1 cellular context compared by ENCODE assay signal in the genomic region with DNA sequence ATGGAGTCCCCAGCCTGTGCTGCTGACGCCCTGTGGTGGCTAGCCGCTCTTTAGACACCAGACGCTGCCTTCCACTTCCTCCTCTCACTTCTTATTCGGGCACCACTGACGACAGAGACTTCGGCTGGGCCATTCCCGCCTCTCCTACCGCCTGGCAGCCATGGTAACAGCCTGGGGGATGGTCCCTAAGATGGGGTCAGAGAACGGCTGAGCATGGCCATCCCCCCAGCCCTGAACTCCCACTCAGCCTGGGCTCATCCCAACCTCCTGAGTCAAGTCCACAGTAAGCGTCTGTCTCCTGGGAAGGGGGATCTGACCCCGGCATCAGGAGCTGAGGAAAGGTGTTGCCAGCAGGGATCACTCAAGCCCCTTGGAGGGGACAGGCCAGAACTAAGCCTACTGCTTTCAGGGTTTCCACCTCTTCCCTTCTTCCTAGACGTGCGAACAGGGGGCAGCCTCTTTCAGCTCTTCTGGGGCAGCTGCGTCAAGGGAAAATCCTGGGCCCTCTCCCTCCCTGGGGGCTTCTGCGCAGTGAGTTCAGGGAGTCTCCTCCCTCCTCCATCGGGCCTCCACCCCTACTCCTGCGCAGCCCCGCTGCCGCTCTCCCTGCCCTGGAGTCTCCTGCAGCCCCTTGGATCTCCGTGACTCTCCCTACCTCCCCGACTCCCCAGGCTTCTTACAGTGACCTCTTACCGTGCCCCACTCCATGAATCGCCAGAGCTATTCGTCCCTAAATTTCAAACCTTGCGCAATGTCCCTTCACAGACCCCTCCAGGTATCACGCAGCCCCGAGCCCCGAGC.
TF ChIP-seq lines count a peak whose summit lies in the region.

No MANE protein-coding gene starts in this region.

TF ChIP-seq in GM12878, 131 proteins besides CTCF, POLR2A, EP300 and RAD21 (continued from another document):
- no peak for TF ChIP-seq GATAD2B (conservative IDR thresholded peaks at IDR 0.05; ENCODE audit: low read depth)
- no peak for TF ChIP-seq ZSCAN29 (IDR thresholded peaks at IDR 0.05)
- no peak for TF ChIP-seq CBX5 (IDR thresholded peaks at IDR 0.05; ENCODE audit: low read depth)
- TF ChIP-seq MEF2B (IDR thresholded peaks at IDR 0.05; ENCODE audit: partially characterized antibody, poor library complexity, severe bottlenecking): peak; percentile 79
- TF ChIP-seq, protein P1, sequence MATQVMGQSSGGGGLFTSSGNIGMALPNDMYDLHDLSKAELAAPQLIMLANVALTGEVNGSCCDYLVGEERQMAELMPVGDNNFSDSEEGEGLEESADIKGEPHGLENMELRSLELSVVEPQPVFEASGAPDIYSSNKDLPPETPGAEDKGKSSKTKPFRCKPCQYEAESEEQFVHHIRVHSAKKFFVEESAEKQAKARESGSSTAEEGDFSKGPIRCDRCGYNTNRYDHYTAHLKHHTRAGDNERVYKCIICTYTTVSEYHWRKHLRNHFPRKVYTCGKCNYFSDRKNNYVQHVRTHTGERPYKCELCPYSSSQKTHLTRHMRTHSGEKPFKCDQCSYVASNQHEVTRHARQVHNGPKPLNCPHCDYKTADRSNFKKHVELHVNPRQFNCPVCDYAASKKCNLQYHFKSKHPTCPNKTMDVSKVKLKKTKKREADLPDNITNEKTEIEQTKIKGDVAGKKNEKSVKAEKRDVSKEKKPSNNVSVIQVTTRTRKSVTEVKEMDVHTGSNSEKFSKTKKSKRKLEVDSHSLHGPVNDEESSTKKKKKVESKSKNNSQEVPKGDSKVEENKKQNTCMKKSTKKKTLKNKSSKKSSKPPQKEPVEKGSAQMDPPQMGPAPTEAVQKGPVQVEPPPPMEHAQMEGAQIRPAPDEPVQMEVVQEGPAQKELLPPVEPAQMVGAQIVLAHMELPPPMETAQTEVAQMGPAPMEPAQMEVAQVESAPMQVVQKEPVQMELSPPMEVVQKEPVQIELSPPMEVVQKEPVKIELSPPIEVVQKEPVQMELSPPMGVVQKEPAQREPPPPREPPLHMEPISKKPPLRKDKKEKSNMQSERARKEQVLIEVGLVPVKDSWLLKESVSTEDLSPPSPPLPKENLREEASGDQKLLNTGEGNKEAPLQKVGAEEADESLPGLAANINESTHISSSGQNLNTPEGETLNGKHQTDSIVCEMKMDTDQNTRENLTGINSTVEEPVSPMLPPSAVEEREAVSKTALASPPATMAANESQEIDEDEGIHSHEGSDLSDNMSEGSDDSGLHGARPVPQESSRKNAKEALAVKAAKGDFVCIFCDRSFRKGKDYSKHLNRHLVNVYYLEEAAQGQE (IDR thresholded peaks at IDR 0.05; ENCODE audit: low read depth, low read length): no peak
- TF ChIP-seq STAT1 (conservative IDR thresholded peaks at IDR 0.05): no peak
- no peak for TF ChIP-seq NR2C1 (IDR thresholded peaks at IDR 0.05)
- TF ChIP-seq RBBP5 (conservative IDR thresholded peaks at IDR 0.05): no peak
- no peak for TF ChIP-seq ZNF274 (IDR thresholded peaks at IDR 0.05; ENCODE audit: insufficient read depth, insufficient read length)
- no peak for TF ChIP-seq NRF1 (conservative IDR thresholded peaks at IDR 0.05; ENCODE audit: low read depth, low read length)
- TF ChIP-seq SMARCA5 (IDR thresholded peaks at IDR 0.05): peak; percentile 71
- TF ChIP-seq IRF4 (IDR thresholded peaks at IDR 0.05; ENCODE audit: low read depth, low read length): no peak
- TF ChIP-seq, protein P2, sequence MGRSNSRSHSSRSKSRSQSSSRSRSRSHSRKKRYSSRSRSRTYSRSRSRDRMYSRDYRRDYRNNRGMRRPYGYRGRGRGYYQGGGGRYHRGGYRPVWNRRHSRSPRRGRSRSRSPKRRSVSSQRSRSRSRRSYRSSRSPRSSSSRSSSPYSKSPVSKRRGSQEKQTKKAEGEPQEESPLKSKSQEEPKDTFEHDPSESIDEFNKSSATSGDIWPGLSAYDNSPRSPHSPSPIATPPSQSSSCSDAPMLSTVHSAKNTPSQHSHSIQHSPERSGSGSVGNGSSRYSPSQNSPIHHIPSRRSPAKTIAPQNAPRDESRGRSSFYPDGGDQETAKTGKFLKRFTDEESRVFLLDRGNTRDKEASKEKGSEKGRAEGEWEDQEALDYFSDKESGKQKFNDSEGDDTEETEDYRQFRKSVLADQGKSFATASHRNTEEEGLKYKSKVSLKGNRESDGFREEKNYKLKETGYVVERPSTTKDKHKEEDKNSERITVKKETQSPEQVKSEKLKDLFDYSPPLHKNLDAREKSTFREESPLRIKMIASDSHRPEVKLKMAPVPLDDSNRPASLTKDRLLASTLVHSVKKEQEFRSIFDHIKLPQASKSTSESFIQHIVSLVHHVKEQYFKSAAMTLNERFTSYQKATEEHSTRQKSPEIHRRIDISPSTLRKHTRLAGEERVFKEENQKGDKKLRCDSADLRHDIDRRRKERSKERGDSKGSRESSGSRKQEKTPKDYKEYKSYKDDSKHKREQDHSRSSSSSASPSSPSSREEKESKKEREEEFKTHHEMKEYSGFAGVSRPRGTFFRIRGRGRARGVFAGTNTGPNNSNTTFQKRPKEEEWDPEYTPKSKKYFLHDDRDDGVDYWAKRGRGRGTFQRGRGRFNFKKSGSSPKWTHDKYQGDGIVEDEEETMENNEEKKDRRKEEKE (IDR thresholded peaks at IDR 0.05): no peak
- TF ChIP-seq ZNF24 (IDR thresholded peaks at IDR 0.05): no peak
- no peak for TF ChIP-seq MXI1 (IDR thresholded peaks at IDR 0.05; ENCODE audit: low read depth, low read length)
- TF ChIP-seq JUNB (IDR thresholded peaks at IDR 0.05): no peak
- peak; percentile 40; the same call in 1 of the 2 replicates for TF ChIP-seq NR2F1 (conservative IDR thresholded peaks at IDR 0.05)
- no peak for TF ChIP-seq TAF1 (IDR thresholded peaks at IDR 0.05; ENCODE audit: borderline replicate concordance, low read depth, low read length)
- TF ChIP-seq, protein P3, sequence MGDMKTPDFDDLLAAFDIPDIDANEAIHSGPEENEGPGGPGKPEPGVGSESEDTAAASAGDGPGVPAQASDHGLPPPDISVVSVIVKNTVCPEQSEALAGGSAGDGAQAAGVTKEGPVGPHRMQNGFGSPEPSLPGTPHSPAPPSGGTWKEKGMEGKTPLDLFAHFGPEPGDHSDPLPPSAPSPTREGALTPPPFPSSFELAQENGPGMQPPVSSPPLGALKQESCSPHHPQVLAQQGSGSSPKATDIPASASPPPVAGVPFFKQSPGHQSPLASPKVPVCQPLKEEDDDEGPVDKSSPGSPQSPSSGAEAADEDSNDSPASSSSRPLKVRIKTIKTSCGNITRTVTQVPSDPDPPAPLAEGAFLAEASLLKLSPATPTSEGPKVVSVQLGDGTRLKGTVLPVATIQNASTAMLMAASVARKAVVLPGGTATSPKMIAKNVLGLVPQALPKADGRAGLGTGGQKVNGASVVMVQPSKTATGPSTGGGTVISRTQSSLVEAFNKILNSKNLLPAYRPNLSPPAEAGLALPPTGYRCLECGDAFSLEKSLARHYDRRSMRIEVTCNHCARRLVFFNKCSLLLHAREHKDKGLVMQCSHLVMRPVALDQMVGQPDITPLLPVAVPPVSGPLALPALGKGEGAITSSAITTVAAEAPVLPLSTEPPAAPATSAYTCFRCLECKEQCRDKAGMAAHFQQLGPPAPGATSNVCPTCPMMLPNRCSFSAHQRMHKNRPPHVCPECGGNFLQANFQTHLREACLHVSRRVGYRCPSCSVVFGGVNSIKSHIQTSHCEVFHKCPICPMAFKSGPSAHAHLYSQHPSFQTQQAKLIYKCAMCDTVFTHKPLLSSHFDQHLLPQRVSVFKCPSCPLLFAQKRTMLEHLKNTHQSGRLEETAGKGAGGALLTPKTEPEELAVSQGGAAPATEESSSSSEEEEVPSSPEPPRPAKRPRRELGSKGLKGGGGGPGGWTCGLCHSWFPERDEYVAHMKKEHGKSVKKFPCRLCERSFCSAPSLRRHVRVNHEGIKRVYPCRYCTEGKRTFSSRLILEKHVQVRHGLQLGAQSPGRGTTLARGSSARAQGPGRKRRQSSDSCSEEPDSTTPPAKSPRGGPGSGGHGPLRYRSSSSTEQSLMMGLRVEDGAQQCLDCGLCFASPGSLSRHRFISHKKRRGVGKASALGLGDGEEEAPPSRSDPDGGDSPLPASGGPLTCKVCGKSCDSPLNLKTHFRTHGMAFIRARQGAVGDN (IDR thresholded peaks at IDR 0.05): peak; percentile 12; the same call in 1 of the 2 replicates
TF ChIP-seq in GM12878: peak in this region for 27.
